In the genomic region with DNA sequence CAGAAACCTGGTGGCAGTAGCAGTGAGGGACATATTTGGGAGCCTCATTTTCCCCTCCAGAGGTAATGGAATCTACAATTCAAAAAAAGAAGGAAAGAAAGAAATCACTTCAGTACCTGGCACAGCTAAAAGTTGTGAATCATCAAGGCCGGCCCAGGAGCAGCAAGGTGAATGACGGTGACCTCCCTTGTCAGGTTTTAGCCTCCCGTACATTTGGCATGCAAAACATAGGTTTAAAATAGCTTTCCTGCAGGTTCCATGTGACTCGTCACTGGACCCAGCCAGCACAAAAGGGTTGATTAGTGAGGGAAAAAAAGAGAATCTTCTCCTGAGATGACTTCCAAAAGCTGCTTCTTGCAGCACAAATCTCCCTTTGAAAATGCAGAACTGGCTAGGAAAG, we compare ENCODE assay signal across 16 cellular contexts.
DNase-seq lines count a peak whose midpoint lies in the region; ATAC-seq and TF ChIP-seq lines count a peak whose summit lies in the region.
"Had no signal": no experiment of that assay in that cellular context is flagged by ENCODE, and none has a peak within 500 bp of the region (broad histone marks: within the 10 kb centered on the region; RNA-seq: fewer than 3 reads in every experiment).

No MANE protein-coding gene starts in this region.

- no peak overlapping the region for H3K27ac Mint-ChIP-seq in GM23338
- H3K27ac Mint-ChIP-seq: activated naive CD4-positive, alpha-beta T cell treated with anti-CD3 and anti-CD28 coated beads for 36 hours had no signal

- no peak for DNase-seq in GM23338 (ENCODE audit: low spot score)
- DNase-seq in kidney tubule cell (ENCODE audit: low spot score) = peak; percentile 36
- DNase-seq in NCI-H69 (lab: John Stamatoyannopoulos, UW) = no peak
- DNase-seq in upper lobe of right lung = no peak
- DNase-seq: activated naive CD4-positive, alpha-beta T cell treated with anti-CD3 and anti-CD28 coated beads for 36 hours; left lung; MV-4-11; NCI-H2107; stomach had no signal

- ATAC-seq in GM18907 (IDR thresholded peaks at IDR 0.05; ENCODE audit: unreplicated experiment) = peak; percentile 46
- no peak for ATAC-seq in GM23338
- peak; percentile 80 for ATAC-seq in HG03469 (IDR thresholded peaks at IDR 0.05; ENCODE audit: unreplicated experiment)
- ATAC-seq in GM19463 (IDR thresholded peaks at IDR 0.05; ENCODE audit: unreplicated experiment) = no peak
- no peak for ATAC-seq in upper lobe of right lung
- ATAC-seq: heart left ventricle, left lung, sciatic nerve had no signal

- no peaks in the 10 kb centered on the region for H3K9me2 ChIP-seq in GM23338 (ENCODE audit: insufficient read depth)

- H3K27ac ChIP-seq in GM23338 (ENCODE audit: low read depth) (no peak overlapping the region), upper lobe of right lung (no peak overlapping the region)
- H3K27ac ChIP-seq: C4-2B, heart left ventricle, left lung, stomach, VCaP had no signal

- intact Hi-C loops in upper lobe of right lung (cut with DNase I) = no loop called here

- H3K36me3 Mint-ChIP-seq in GM23338 (ENCODE audit: low read depth) = no peaks in the 10 kb centered on the region

- no peak overlapping the region for H3K4me3 Mint-ChIP-seq in GM23338
- H3K4me3 Mint-ChIP-seq: activated naive CD4-positive, alpha-beta T cell treated with anti-CD3 and anti-CD28 coated beads for 36 hours had no signal

- no peaks in the 10 kb centered on the region for H3K27me3 ChIP-seq in GM23338 (ENCODE audit: insufficient read depth)
- H3K27me3 ChIP-seq in upper lobe of right lung = no peaks in the 10 kb centered on the region
- H3K27me3 ChIP-seq: heart left ventricle, left lung, stomach had no signal

- peaks cover 18% of the 10 kb centered on the region; the same call in 2 of the 3 replicates for H3K4me1 Mint-ChIP-seq in GM23338

- H3K36me3 ChIP-seq in GM23338 (ENCODE audit: insufficient read depth) = no peaks in the 10 kb centered on the region
- H3K36me3 ChIP-seq in upper lobe of right lung = no peaks in the 10 kb centered on the region
- H3K36me3 ChIP-seq: heart left ventricle, left lung, stomach had no signal

- H3F3A ChIP-seq in GM23338 (replicated peaks; ENCODE audit: low read depth) = no peaks in the 10 kb centered on the region

- H3K27me3 Mint-ChIP-seq in GM23338 (ENCODE audit: insufficient read depth, low read depth, poor library complexity) = no peaks in the 10 kb centered on the region

- H4K20me1 ChIP-seq in GM23338 (replicated peaks; ENCODE audit: insufficient read depth) = no peaks in the 10 kb centered on the region

- H3K4me3 ChIP-seq in GM23338 (no peak overlapping the region), upper lobe of right lung (no peak overlapping the region)
- H3K4me3 ChIP-seq: heart left ventricle, left lung, stomach had no signal

- no peaks in the 10 kb centered on the region for H3K9me3 ChIP-seq in upper lobe of right lung
- H3K9me3 ChIP-seq: heart left ventricle, left lung, stomach had no signal

- H3K9me3 Mint-ChIP-seq in GM23338 = no peaks in the 10 kb centered on the region

- H3K79me2 ChIP-seq in GM23338 (replicated peaks; ENCODE audit: insufficient read depth) = no peaks in the 10 kb centered on the region

- H3K4me2 ChIP-seq in GM23338 = no peak overlapping the region

- TF ChIP-seq CTCF in GM23338 (conservative IDR thresholded peaks at IDR 0.05; ENCODE audit: low read depth in 2 of 2) (no peak), upper lobe of right lung (IDR thresholded peaks at IDR 0.05) (no peak)

- H3K4me1 ChIP-seq in GM23338 (ENCODE audit: insufficient read depth) (no peaks in the 10 kb centered on the region; the same call in 1 of the 2 replicates), upper lobe of right lung (no peaks in the 10 kb centered on the region)
- H3K4me1 ChIP-seq: heart left ventricle, left lung, stomach had no signal

- peak overlapping the region; percentile 53; the same call in 1 of the 2 replicates for H2AFZ ChIP-seq in GM23338

TF ChIP-seq in GM23338, 12 proteins besides CTCF, POLR2A, EP300 and RAD21 (continues in another document):
- TF ChIP-seq ZNF114 (CRISPR knock-in tag; IDR thresholded peaks at IDR 0.05) (no peak), POLR2AphosphoS5 (IDR thresholded peaks at IDR 0.05; ENCODE audit: low read depth) (no peak), EZH2phosphoT487 (IDR thresholded peaks at IDR 0.05; ENCODE audit: unreplicated experiment) (no peak), NANOG (IDR thresholded peaks at IDR 0.05; ENCODE audit: borderline replicate concordance) (no peak), JUNB (IDR thresholded peaks at IDR 0.05; ENCODE audit: unreplicated experiment) (no peak), ZNF331 (CRISPR knock-in tag; IDR thresholded peaks at IDR 0.05; ENCODE audit: low read depth) (no peak), CREB1 (CRISPR knock-in tag; IDR thresholded peaks at IDR 0.05; ENCODE audit: low read depth) (no peak)
- TF ChIP-seq, protein P1, sequence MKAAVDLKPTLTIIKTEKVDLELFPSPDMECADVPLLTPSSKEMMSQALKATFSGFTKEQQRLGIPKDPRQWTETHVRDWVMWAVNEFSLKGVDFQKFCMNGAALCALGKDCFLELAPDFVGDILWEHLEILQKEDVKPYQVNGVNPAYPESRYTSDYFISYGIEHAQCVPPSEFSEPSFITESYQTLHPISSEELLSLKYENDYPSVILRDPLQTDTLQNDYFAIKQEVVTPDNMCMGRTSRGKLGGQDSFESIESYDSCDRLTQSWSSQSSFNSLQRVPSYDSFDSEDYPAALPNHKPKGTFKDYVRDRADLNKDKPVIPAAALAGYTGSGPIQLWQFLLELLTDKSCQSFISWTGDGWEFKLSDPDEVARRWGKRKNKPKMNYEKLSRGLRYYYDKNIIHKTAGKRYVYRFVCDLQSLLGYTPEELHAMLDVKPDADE (IDR thresholded peaks at IDR 0.05) = no peak
- TF ChIP-seq, protein P2, sequence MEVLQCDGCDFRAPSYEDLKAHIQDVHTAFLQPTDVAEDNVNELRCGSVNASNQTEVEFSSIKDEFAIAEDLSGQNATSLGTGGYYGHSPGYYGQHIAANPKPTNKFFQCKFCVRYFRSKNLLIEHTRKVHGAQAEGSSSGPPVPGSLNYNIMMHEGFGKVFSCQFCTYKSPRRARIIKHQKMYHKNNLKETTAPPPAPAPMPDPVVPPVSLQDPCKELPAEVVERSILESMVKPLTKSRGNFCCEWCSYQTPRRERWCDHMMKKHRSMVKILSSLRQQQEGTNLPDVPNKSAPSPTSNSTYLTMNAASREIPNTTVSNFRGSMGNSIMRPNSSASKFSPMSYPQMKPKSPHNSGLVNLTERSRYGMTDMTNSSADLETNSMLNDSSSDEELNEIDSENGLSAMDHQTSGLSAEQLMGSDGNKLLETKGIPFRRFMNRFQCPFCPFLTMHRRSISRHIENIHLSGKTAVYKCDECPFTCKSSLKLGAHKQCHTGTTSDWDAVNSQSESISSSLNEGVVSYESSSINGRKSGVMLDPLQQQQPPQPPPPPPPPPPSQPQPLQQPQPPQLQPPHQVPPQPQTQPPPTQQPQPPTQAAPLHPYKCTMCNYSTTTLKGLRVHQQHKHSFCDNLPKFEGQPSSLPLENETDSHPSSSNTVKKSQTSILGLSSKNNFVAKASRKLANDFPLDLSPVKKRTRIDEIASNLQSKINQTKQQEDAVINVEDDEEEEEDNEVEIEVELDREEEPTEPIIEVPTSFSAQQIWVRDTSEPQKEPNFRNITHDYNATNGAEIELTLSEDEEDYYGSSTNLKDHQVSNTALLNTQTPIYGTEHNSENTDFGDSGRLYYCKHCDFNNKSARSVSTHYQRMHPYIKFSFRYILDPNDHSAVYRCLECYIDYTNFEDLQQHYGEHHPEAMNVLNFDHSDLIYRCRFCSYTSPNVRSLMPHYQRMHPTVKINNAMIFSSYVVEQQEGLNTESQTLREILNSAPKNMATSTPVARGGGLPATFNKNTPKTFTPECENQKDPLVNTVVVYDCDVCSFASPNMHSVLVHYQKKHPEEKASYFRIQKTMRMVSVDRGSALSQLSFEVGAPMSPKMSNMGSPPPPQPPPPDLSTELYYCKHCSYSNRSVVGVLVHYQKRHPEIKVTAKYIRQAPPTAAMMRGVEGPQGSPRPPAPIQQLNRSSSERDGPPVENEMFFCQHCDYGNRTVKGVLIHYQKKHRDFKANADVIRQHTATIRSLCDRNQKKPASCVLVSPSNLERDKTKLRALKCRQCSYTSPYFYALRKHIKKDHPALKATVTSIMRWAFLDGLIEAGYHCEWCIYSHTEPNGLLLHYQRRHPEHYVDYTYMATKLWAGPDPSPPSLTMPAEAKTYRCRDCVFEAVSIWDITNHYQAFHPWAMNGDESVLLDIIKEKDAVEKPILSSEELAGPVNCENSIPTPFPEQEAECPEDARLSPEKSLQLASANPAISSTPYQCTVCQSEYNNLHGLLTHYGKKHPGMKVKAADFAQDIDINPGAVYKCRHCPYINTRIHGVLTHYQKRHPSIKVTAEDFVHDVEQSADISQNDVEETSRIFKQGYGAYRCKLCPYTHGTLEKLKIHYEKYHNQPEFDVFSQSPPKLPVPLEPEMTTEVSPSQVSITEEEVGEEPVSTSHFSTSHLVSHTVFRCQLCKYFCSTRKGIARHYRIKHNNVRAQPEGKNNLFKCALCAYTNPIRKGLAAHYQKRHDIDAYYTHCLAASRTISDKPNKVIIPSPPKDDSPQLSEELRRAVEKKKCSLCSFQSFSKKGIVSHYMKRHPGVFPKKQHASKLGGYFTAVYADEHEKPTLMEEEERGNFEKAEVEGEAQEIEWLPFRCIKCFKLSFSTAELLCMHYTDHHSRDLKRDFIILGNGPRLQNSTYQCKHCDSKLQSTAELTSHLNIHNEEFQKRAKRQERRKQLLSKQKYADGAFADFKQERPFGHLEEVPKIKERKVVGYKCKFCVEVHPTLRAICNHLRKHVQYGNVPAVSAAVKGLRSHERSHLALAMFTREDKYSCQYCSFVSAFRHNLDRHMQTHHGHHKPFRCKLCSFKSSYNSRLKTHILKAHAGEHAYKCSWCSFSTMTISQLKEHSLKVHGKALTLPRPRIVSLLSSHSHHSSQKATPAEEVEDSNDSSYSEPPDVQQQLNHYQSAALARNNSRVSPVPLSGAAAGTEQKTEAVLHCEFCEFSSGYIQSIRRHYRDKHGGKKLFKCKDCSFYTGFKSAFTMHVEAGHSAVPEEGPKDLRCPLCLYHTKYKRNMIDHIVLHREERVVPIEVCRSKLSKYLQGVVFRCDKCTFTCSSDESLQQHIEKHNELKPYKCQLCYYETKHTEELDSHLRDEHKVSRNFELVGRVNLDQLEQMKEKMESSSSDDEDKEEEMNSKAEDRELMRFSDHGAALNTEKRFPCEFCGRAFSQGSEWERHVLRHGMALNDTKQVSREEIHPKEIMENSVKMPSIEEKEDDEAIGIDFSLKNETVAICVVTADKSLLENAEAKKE (CRISPR knock-in tag; IDR thresholded peaks at IDR 0.05) = no peak

Comparison
In these comparisons a context has a peak if more than half of its experiments do, and no peak if none do; other contexts are left out.
1. ATAC-seq: peak in GM18907 (single experiment) and HG03469 (single experiment); none in GM23338 (single experiment), GM19463 (single experiment) and upper lobe of right lung (single experiment).